27 cellular contexts compared by ENCODE assay signal in genomic region chrX:134780908-134781307, GRCh38. TPM values are rescaled to one million over a fixed set of nuclear protein-coding genes. Genes with fewer than 3 reads are reported as not detected.
DNase-seq lines count a peak whose midpoint lies in the region; ATAC-seq and TF ChIP-seq lines count a peak whose summit lies in the region.
"Had no signal": no experiment of that assay in that cellular context is flagged by ENCODE, and none has a peak within 500 bp of the region (broad histone marks: within the 10 kb centered on the region; RNA-seq: fewer than 3 reads in every experiment).

No MANE protein-coding gene starts in this region.

- no TSS peak for BruUV-seq in PC-3 (replicated peaks; lab: Mats Ljungman, UMichigan)

- H3K27ac ChIP-seq in PC-3 (ENCODE audit: low read length) = no peak overlapping the region
- no peak overlapping the region for H3K27ac ChIP-seq in stomach
- H3K27ac ChIP-seq: BLaER1 treated with 17β-estradiol and CSF1 and Interleukin-3, amounts not matched to agents 10 nM and 100 nM; GM23248; SJCRH30 had no signal

- H3K4me3 ChIP-seq in PC-3 (ENCODE audit: low read length) (no peak overlapping the region), epithelial cell of proximal tubule (ENCODE audit: low read depth, low read length) (no peak overlapping the region), stomach (no peak overlapping the region)
- H3K4me3 ChIP-seq: BLaER1 treated with 17β-estradiol and CSF1 and Interleukin-3, amounts not matched to agents 10 nM and 100 nM; GM23248; HAP-1; SJCRH30 had no signal

- 53 to 68% (median 58%) methylated on average over 2 of the region's 2 CpGs for WGBS in stomach, 5 donors

- CTCF ChIA-PET in PC-3 (lab: Charles Lee) = no interaction called here

- TF ChIP-seq POLR2A in stomach (IDR thresholded peaks at IDR 0.05) = no peak

- H3K36me3 ChIP-seq in PC-3 (ENCODE audit: low read depth, low read length) = peaks cover 20% of the 10 kb centered on the region
- H3K36me3 ChIP-seq in stomach = peaks cover 0 to 58% (median 50%) of the 10 kb centered on the region in 4 donors

- H3K4me1 ChIP-seq in PC-3 (ENCODE audit: insufficient read depth, low read length) = 0 out of 2 replicates have a peak, but pooled peaks cover under 1% of the 10 kb centered on the region
- no peaks in the 10 kb centered on the region for H3K4me1 ChIP-seq in stomach
- H3K4me1 ChIP-seq: BLaER1 treated with 17β-estradiol and CSF1 and Interleukin-3, amounts not matched to agents 10 nM and 100 nM; HAP-1; SJCRH30 had no signal

- no peaks in the 10 kb centered on the region for H3F3A ChIP-seq in PC-3 (ENCODE audit: low read length, unreplicated experiment)

- no peak overlapping the region for H3K9ac ChIP-seq in PC-3 (ENCODE audit: low read length)
- H3K9ac ChIP-seq: BLaER1 treated with 17β-estradiol and CSF1 and Interleukin-3, amounts not matched to agents 10 nM and 100 nM; GM23248 had no signal

- H2AFZ ChIP-seq in PC-3 (ENCODE audit: low read length) = no peak overlapping the region
- H2AFZ ChIP-seq: GM23248 had no signal

- intact Hi-C loops in left ventricle myocardium superior (cut with micrococcal nuclease) (no loop called here), cardiac septum (cut with DNase I) (no loop called here), PC-3 (cut with micrococcal nuclease) (loop anchor here (5.0 kb wide), 2 partner anchors 126 to 216 kb away; no protein-coding TSS in a partner anchor), stomach (cut with DNase I; ENCODE audit: low total_unique reads) (no loop called here)

- no peaks in the 10 kb centered on the region for H3K9me3 ChIP-seq in PC-3 (ENCODE audit: low read length)
- no peaks in the 10 kb centered on the region for H3K9me3 ChIP-seq in stomach
- H3K9me3 ChIP-seq: BLaER1 treated with 17β-estradiol and CSF1 and Interleukin-3, amounts not matched to agents 10 nM and 100 nM; HAP-1; SJCRH30 had no signal

- TF ChIP-seq CTCF in PC-3 (conservative IDR thresholded peaks at IDR 0.05; ENCODE audit: low read depth, low read length) = peak; percentile 33; the same call in 1 of the 2 replicates
- peak; percentile 6 for TF ChIP-seq CTCF in epithelial cell of proximal tubule (conservative IDR thresholded peaks at IDR 0.05; ENCODE audit: low read depth, low read length)
- no peak for TF ChIP-seq CTCF in stomach (IDR thresholded peaks at IDR 0.05)

- no peak overlapping the region for H3K4me2 ChIP-seq in PC-3 (ENCODE audit: low read length)
- H3K4me2 ChIP-seq: BLaER1 treated with 17β-estradiol and CSF1 and Interleukin-3, amounts not matched to agents 10 nM and 100 nM had no signal

- no peak for ATAC-seq in left ventricle myocardium superior
- ATAC-seq in PC-3 = no peak
- ATAC-seq: Right ventricle myocardium inferior, SK-N-SH treated with all-trans-retinoic acid at 6 μM for 48 hours had no signal

- H3K9me2 ChIP-seq in PC-3 (replicated peaks; ENCODE audit: low read length) = no peaks in the 10 kb centered on the region

- no peaks in the 10 kb centered on the region for H4K20me1 ChIP-seq in PC-3 (ENCODE audit: low read length)

- no peak for TF ChIP-seq EP300 in stomach (IDR thresholded peaks at IDR 0.05)

- H3K27me3 ChIP-seq in PC-3 (ENCODE audit: low read length) (no peaks in the 10 kb centered on the region), stomach (peaks cover 0 to 7% (median 0%) of the 10 kb centered on the region in 3 donors)
- H3K27me3 ChIP-seq: SJCRH30 had no signal

- DNase-seq in left ventricle myocardium superior (peak; percentile 31), cardiac septum (ENCODE audit: low spot score) (no peak), PC-3 (no peak), epithelial cell of proximal tubule (ENCODE audit: low read depth) (no peak), stomach (peak; percentile 37), mucosa of gallbladder (ENCODE audit: low spot score) (no peak)
- DNase-seq in stimulated activated CD4-positive, alpha-beta T cell treated with anti-CD3 and anti-CD28 coated beads, Interleukin-2, amount 100 ng/mL, for 48 hours = no peak
- DNase-seq in activated T-cell treated with anti-CD3 and anti-CD28 coated beads, Interleukin-2, amount 50 U/mL, for 48 hours = no peak
- DNase-seq: AML-193; CD4-positive, alpha-beta memory T cell; COR-L47; DMS53; GM23248; IMR-90; KG1; NCI-H1092; NCI-H1417 treated with DMSO at 0.1 percent for 48 hours; NCI-H187; NCI-H2081 treated with DMSO at 0.1 percent for 48 hours; NCI-H2171; NCI-H226; NCI-H510A; SJCRH30 had no signal

- POLR2A ChIA-PET in PC-3 (lab: Charles Lee; ENCODE audit: unreplicated experiment) = interaction anchor here (0.6 kb wide), 1 partner anchor 111 kb away, joined by 4 read pairs; no protein-coding TSS in a partner anchor

- no peaks in the 10 kb centered on the region for H3K79me2 ChIP-seq in PC-3 (ENCODE audit: low read length)

RNA-seq across cellular contexts. Expression of gene PABIR2, which starts 16.1 kb away (rescaled TPM):
- total RNA-seq in left ventricle myocardium superior (10.0 TPM), cardiac septum (18.0 TPM), PC-3 (2014; rRNA removed) (12.0 and 13.9 TPM in 2 replicates), epithelial cell of proximal tubule (7.5 and 12.1 TPM in 2 replicates), stomach (10 to 100 TPM in 4 of 5 donors, 1 to 10 TPM in 1; 2.0 to 62.5 (median 35.0) TPM), mucosa of gallbladder (18.4 TPM)
- 10 to 100 TPM; 14.8 to 25.8 (median 19.1) TPM for polyA plus RNA-seq in stomach

Comparison
In these comparisons a context has a peak if more than half of its experiments do, and no peak if none do; other contexts are left out.
1. DNase-seq: peak in left ventricle myocardium superior (single experiment) and stomach (single experiment); none in cardiac septum (single experiment), PC-3 (single experiment), epithelial cell of proximal tubule (single experiment), stimulated activated CD4-positive, alpha-beta T cell treated with anti-CD3 and anti-CD28 coated beads, Interleukin-2, amount 100 ng/mL, for 48 hours (0 of 2), activated T-cell treated with anti-CD3 and anti-CD28 coated beads, Interleukin-2, amount 50 U/mL, for 48 hours (0 of 2) and mucosa of gallbladder (single experiment).
2. CTCF ChIP-seq: peak in PC-3 (single experiment) and epithelial cell of proximal tubule (single experiment); none in stomach (0 of 7).